ENCODE assay signal across 8 cellular contexts in the genomic region with DNA sequence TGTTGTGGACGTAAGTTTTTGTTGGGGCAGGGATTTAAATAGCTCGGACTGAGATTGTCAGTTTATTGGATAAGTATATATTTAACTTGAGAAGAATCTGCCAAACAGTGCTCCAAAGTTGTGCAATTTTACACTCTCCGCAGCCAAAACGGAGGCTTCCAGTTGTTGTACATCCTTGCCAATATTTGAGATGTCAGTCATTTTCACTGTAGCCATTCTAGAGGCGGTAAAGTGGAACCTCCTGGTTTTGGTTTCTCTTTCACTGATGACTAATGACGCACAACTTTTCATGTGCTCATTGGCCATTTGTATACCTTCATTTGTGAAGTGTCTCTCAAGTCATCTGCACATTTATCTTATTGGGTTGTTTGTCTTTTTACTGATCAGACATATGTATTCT. TPM values are rescaled to one million over a fixed set of nuclear protein-coding genes. Genes with fewer than 3 reads are reported as not detected.
DNase-seq lines count a peak whose midpoint lies in the region; ATAC-seq, FAIRE-seq and TF ChIP-seq lines count a peak whose summit lies in the region.
"Not testable (repeated sequence)": the region's sequence is repeated elsewhere in the genome, so short reads cannot be mapped to it uniquely, and the experiment has no call there.

No MANE protein-coding gene starts in this region.

- H3K9me3 Mint-ChIP-seq in activated naive CD4-positive, alpha-beta T cell treated with anti-CD3 and anti-CD28 coated beads, Interleukin-2, amount 50 U/mL, for 72 hours; naive thymus-derived CD4-positive, alpha-beta T cell: not testable (repeated sequence)

- H3K9me3 ChIP-seq in naive thymus-derived CD4-positive, alpha-beta T cell (ENCODE audit: control insufficient read depth in 2 of 3, low read length in 3 of 3): not testable (repeated sequence)

- not testable (repeated sequence) for TF ChIP-seq CTCF in AG09309 (IDR thresholded peaks at IDR 0.05; ENCODE audit: control insufficient read depth, insufficient read depth, low read depth, low read length, missing control alignments); fibroblast of villous mesenchyme (IDR thresholded peaks at IDR 0.05; ENCODE audit: insufficient read depth, low read depth, low read length)

- ATAC-seq in GM18520 (IDR thresholded peaks at IDR 0.05; ENCODE audit: unreplicated experiment): peak; percentile 79
- ATAC-seq in HG03565 (IDR thresholded peaks at IDR 0.05; ENCODE audit: unreplicated experiment): peak; percentile 76
- ATAC-seq in activated naive CD4-positive, alpha-beta T cell treated with anti-CD3 and anti-CD28 coated beads, Interleukin-2, amount 50 U/mL, for 72 hours: peak; percentile 47 to 51
- ATAC-seq in naive thymus-derived CD4-positive, alpha-beta T cell: peak; percentile 53

- not testable (repeated sequence) for H3K36me3 Mint-ChIP-seq in activated naive CD4-positive, alpha-beta T cell treated with anti-CD3 and anti-CD28 coated beads, Interleukin-2, amount 50 U/mL, for 72 hours; naive thymus-derived CD4-positive, alpha-beta T cell

- intact Hi-C loops in naive thymus-derived CD4-positive, alpha-beta T cell (cut with micrococcal nuclease): loop anchor here (5.0 to 10.0 kb wide), 2 partner anchors 256 to 264 kb away; no protein-coding TSS in a partner anchor

- DNase-seq in AG09309 (ENCODE audit: low read depth): peak; percentile 44
- DNase-seq in H4 (ENCODE audit: low spot score): peak; percentile 66
- DNase-seq in RCC 7860 (ENCODE audit: low spot score): peak; percentile 59
- DNase-seq in activated naive CD4-positive, alpha-beta T cell treated with anti-CD3 and anti-CD28 coated beads, Interleukin-2, amount 50 U/mL, for 72 hours (ENCODE audit: low spot score in 2 of 2): not testable (repeated sequence)
- DNase-seq in fibroblast of villous mesenchyme (ENCODE audit: low read depth): peak; percentile 68
- peak in 3 of 9 donors; percentile 14 to 19 (median 15) for DNase-seq in naive thymus-derived CD4-positive, alpha-beta T cell

- not testable (repeated sequence) for H3K27ac Mint-ChIP-seq in activated naive CD4-positive, alpha-beta T cell treated with anti-CD3 and anti-CD28 coated beads, Interleukin-2, amount 50 U/mL, for 72 hours
- peak overlapping the region in 1 of 9 donors; percentile 29 for H3K27ac Mint-ChIP-seq in naive thymus-derived CD4-positive, alpha-beta T cell

- peaks cover 0 to 19% (median 11%) of the 10 kb centered on the region in 7 donors for H3K4me1 Mint-ChIP-seq in naive thymus-derived CD4-positive, alpha-beta T cell

- H3K27ac ChIP-seq in naive thymus-derived CD4-positive, alpha-beta T cell (ENCODE audit: low read depth, low read length): not testable (repeated sequence)

- peak overlapping the region; percentile 8; the same call in 1 of the 2 replicates for H3K4me3 ChIP-seq in AG09309 (ENCODE audit: control insufficient read depth, low read depth, low read length)
- H3K4me3 ChIP-seq in fibroblast of villous mesenchyme (ENCODE audit: low read depth, low read length): peak overlapping the region; percentile 27
- peak overlapping the region; percentile 37 for H3K4me3 ChIP-seq in naive thymus-derived CD4-positive, alpha-beta T cell (ENCODE audit: low read length)

- H3K4me1 ChIP-seq in naive thymus-derived CD4-positive, alpha-beta T cell (ENCODE audit: control insufficient read depth in 2 of 2, insufficient read depth in 2 of 2, low read length in 2 of 2): not testable (repeated sequence)

- CTCF ChIA-PET in naive thymus-derived CD4-positive, alpha-beta T cell (lab: Charles Lee): not testable (repeated sequence)

- FAIRE-seq in RCC 7860 (lab: Jason Lieb, UNC): peak; percentile 78

- H3K4me3 Mint-ChIP-seq in naive thymus-derived CD4-positive, alpha-beta T cell: not testable (repeated sequence)

- not testable (repeated sequence) for H3K27me3 Mint-ChIP-seq in naive thymus-derived CD4-positive, alpha-beta T cell

- not testable (repeated sequence) for H3K36me3 ChIP-seq in naive thymus-derived CD4-positive, alpha-beta T cell (ENCODE audit: control insufficient read depth in 2 of 3, insufficient read depth in 3 of 3, low read length in 3 of 3)

- H3K27me3 ChIP-seq in naive thymus-derived CD4-positive, alpha-beta T cell (ENCODE audit: control insufficient read depth in 2 of 2, insufficient read depth in 2 of 2, low read length in 2 of 2): not testable (repeated sequence)

- POLR2A ChIA-PET in naive thymus-derived CD4-positive, alpha-beta T cell (lab: Charles Lee): not testable (repeated sequence)

RNA-seq across cellular contexts. Expression of a gene that starts 24.3 kb away (rescaled TPM):
- 0.37 TPM in 1 of 2 replicates, not detected in the other for total RNA-seq in H4 (2014; rRNA removed; shearing (Covaris generic))
- under 1 TPM; 0.23 to 0.49 TPM for total RNA-seq in activated naive CD4-positive, alpha-beta T cell treated with anti-CD3 and anti-CD28 coated beads, Interleukin-2, amount 50 U/mL, for 72 hours
- total RNA-seq in fibroblast of villous mesenchyme: under 0.01 and 0.43 TPM in 2 replicates
- total RNA-seq in naive thymus-derived CD4-positive, alpha-beta T cell: 1 to 10 TPM in 4 of 5 experiments, not detected in 1; 1.3 to 1.9 (median 1.6) TPM
- polyA plus RNA-seq in naive thymus-derived CD4-positive, alpha-beta T cell: under 1 TPM in 1 of 2 donors, not detected in 1; 0.13 TPM
